Comparison of ENCODE assay signal across 1 cellular context in genomic region chr22:45896153-45896951, GRCh38.
TF ChIP-seq lines count a peak whose summit lies in the region.

No MANE protein-coding gene starts in this region.

TF ChIP-seq in HepG2, 621 proteins besides CTCF, POLR2A, EP300 and RAD21 (continued from another document):
- TF ChIP-seq DMTF1 (CRISPR knock-in tag; IDR thresholded peaks at IDR 0.05) (no peak), SRSF1 (optimal IDR thresholded peaks at IDR 0.05; ENCODE audit: low read depth, low read length) (no peak), XBP1 (CRISPR knock-in tag; IDR thresholded peaks at IDR 0.05) (no peak)
TF ChIP-seq in HepG2: peak in this region for 0.
